8 cellular contexts compared by ENCODE assay signal in the genomic region with DNA sequence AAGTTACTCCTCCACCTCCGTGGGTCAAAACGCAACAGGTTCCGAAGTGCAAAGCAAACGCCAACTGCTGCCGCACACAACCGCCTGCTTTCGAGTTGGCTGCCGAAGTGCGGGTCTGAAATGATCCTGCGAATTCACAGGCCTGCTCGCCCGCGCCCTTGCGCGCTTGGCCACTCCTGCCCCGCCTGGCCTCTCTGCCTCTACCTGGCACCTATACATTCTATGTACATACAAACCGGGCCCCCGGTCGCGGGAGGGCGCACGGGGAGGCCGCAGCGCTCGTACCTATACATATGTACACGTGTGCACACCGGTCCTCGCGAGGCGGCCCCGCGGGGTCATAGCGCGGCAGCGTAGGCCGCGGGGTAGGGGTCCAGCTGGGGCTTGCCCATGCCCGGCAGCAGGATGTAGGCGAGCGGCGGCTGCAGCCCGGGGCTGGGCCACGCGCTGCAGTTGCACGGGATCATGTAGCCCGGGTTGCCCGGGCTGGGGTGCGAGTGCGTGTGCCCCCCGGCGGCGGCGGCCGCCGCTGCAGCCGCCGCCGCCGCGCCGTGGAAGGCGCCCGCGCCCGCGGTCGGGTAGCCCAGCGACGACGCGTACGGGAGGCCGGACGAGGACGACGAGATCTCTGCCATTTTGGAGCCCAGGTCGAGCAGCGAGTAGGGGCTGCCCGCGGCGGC. TPM values are rescaled to one million over a fixed set of nuclear protein-coding genes. Genes with fewer than 3 reads are reported as not detected.
DNase-seq lines count a peak whose midpoint lies in the region; ATAC-seq and TF ChIP-seq lines count a peak whose summit lies in the region.

No MANE protein-coding gene starts in this region.

- peak; percentile 64 for DNase-seq in A673 (ENCODE audit: low spot score)
- peak; percentile 29 for DNase-seq in SK-N-DZ (ENCODE audit: low spot score)
- DNase-seq in iPS DF 6.9 (ENCODE audit: low read depth, low spot score) = no peak
- DNase-seq in suprapubic skin (ENCODE audit: low spot score in 2 of 2) = peak in 1 of 2 donors; percentile 60
- DNase-seq in AML-193 (lab: John Stamatoyannopoulos, UW) = no peak
- no peak for DNase-seq in SW480 (ENCODE audit: low spot score)

- CTCF ChIA-PET in A673 (lab: Charles Lee) = interaction anchor here (0.6 kb wide), 1 partner anchor 293 kb away, joined by 11 read pairs; no protein-coding TSS in a partner anchor

- no peak for TF ChIP-seq POLR2A in suprapubic skin (IDR thresholded peaks at IDR 0.05)

- H3K27me3 ChIP-seq in A673 (replicated peaks; ENCODE audit: insufficient read depth, low read depth, low read length, poor library complexity) = peaks cover 96% of the 10 kb centered on the region
- H3K27me3 ChIP-seq in iPS DF 6.9 (ENCODE audit: control insufficient read depth, insufficient read depth, low read length) = peaks cover 11% of the 10 kb centered on the region; the same call in 1 of the 2 replicates
- peaks cover 88% of the 10 kb centered on the region for H3K27me3 ChIP-seq in suprapubic skin

- POLR2A ChIA-PET in A673 (lab: Charles Lee; ENCODE audit: low non-redundant PET) = no interaction called here

- no peaks in the 10 kb centered on the region for H3K36me3 ChIP-seq in A673 (ENCODE audit: insufficient read depth, low read length, poor library complexity, severe bottlenecking)
- no peaks in the 10 kb centered on the region for H3K36me3 ChIP-seq in iPS DF 6.9 (ENCODE audit: control insufficient read depth, insufficient read depth, low read length)
- no peaks in the 10 kb centered on the region for H3K36me3 ChIP-seq in suprapubic skin

- peak overlapping the region; percentile 37 for H3K4me3 ChIP-seq in A673 (ENCODE audit: low read depth, low read length, poor library complexity, severe bottlenecking)
- H3K4me3 ChIP-seq in GM12875 (ENCODE audit: low read depth, low read length) = peak overlapping the region; percentile 45
- H3K4me3 ChIP-seq in iPS DF 6.9 (ENCODE audit: low read length) = peak overlapping the region; percentile 46; the same call in 1 of the 2 replicates
- H3K4me3 ChIP-seq in suprapubic skin = peak overlapping the region; percentile 56

- no peak for TF ChIP-seq EP300 in suprapubic skin (IDR thresholded peaks at IDR 0.05)

- ATAC-seq in HG02973 (IDR thresholded peaks at IDR 0.05; ENCODE audit: unreplicated experiment) = peak; percentile 58

- intact Hi-C loops in A673 (cut with micrococcal nuclease; ENCODE audit: unreplicated experiment) = no loop called here

- TF ChIP-seq CTCF in A673 (conservative IDR thresholded peaks at IDR 0.05; ENCODE audit: low read depth, low read length) (peak; percentile 36; the same call in 1 of the 2 replicates), GM12875 (IDR thresholded peaks at IDR 0.05; ENCODE audit: borderline replicate concordance, insufficient read depth, low read depth, low read length) (peak; percentile 45; the same call in 1 of the 2 replicates), suprapubic skin (IDR thresholded peaks at IDR 0.05) (peak in 1 of 2 donors; percentile 12)

- no CpG with 5 or more reads among the region's 81 CpGs for WGBS in iPS DF 6.9 (ENCODE audit: insufficient coverage, insufficient read length)
- WGBS in suprapubic skin = 0% methylated on average over 22 of the region's 81 CpGs

- H3K4me1 ChIP-seq in A673 (ENCODE audit: insufficient read depth, low read length, poor library complexity, severe bottlenecking) = peaks cover 12% of the 10 kb centered on the region
- peaks cover 1% of the 10 kb centered on the region; the same call in 1 of the 2 replicates for H3K4me1 ChIP-seq in iPS DF 6.9 (ENCODE audit: control insufficient read depth, insufficient read depth, low read length)
- H3K4me1 ChIP-seq in suprapubic skin = peaks cover 40% of the 10 kb centered on the region

- no TSS peak for BruUV-seq in A673 (replicated peaks; lab: Mats Ljungman, UMichigan)

- H3K9me3 ChIP-seq in A673 (ENCODE audit: low read depth, low read length, poor library complexity, severe bottlenecking) = no peaks in the 10 kb centered on the region
- no peaks in the 10 kb centered on the region for H3K9me3 ChIP-seq in iPS DF 6.9 (ENCODE audit: control insufficient read depth, insufficient read depth, low read length)
- no peaks in the 10 kb centered on the region for H3K9me3 ChIP-seq in suprapubic skin

- H3K27ac ChIP-seq in A673 (ENCODE audit: low read depth, low read length, poor library complexity, severe bottlenecking) (no peak overlapping the region), iPS DF 6.9 (ENCODE audit: low read length) (no peak overlapping the region), suprapubic skin (peak overlapping the region; percentile 81)

RNA-seq across cellular contexts. Expression of gene SOX21, which starts 1.3 kb away (rescaled TPM):
- total RNA-seq in A673 (2021) (not detected in 2 replicates), suprapubic skin (10 to 100 TPM in 3 of 4 donors, 1 to 10 TPM in 1; 9.8 to 25.1 (median 17.3) TPM)
- polyA plus RNA-seq in SK-N-DZ (2014; cell fraction: cytosol; rRNA removed) = not detected in 2 replicates
- not detected in 2 replicates for polyA plus RNA-seq in SK-N-DZ (2014; cell fraction: nucleus; rRNA removed)

Comparison
In these comparisons a context has a peak if more than half of its experiments do, and no peak if none do; other contexts are left out.
1. DNase-seq: peak in A673 (single experiment) and SK-N-DZ (single experiment); none in iPS DF 6.9 (single experiment), AML-193 (0 of 2) and SW480 (single experiment).
2. RNA of gene SOX21, which starts 1.3 kb away (total RNA-seq): 9.8 to 25.1 TPM in suprapubic skin; not detected in A673; every median in the first group is over 10 times any median in the second.
3. Peak in every context shown above with its lines, with median percentiles within 50 percentile points of each other: H3K4me3 ChIP-seq.